In the genomic region with DNA sequence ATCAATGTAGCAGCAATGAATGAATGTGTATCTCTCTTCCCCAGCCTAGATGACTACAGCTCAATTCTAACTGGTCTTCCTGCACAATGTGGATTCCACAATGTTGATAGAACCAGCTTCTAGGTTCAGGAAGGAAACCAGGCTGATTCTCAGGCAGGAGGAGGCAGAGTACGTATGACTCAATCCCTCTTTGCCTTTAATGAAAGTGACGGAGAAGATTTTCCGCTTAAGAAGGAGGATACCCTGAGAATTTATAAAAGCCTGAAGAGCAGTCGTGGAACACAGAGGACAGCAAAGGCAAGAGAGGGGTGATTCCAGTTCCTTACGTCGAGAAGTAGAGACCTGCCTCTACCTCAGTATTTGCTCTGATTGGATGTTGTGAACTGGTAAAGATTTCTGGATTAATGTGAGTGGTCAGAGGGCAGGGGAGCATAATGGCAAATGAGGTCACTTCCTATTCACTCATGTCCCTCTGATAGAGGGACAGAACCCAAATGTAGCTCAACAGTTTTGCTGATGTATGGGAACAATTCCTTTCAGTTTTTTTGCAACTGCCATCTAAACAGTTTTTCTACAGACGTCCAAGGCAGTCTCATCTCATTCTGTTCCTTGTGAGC, we compare ENCODE assay signal across 19 cellular contexts. TPM values are rescaled to one million over a fixed set of nuclear protein-coding genes. Genes with fewer than 3 reads are reported as not detected.
DNase-seq lines count a peak whose midpoint lies in the region; ATAC-seq and TF ChIP-seq lines count a peak whose summit lies in the region.
"Had no signal": no experiment of that assay in that cellular context is flagged by ENCODE, and none has a peak within 500 bp of the region (broad histone marks: within the 10 kb centered on the region; RNA-seq: fewer than 3 reads in every experiment).

No MANE protein-coding gene starts in this region.

- no peak overlapping the region for H2AFZ ChIP-seq in PC-3 (ENCODE audit: low read length)

- H3K9me3 Mint-ChIP-seq in endothelial cell (ENCODE audit: unreplicated experiment) = no peaks in the 10 kb centered on the region
- H3K9me3 Mint-ChIP-seq: T-helper 2 cell treated with Interferon-gamma antibody and Interleukin-4, amounts not matched to agents 5 μg/mL and 100 μg/mL, for 36 hours had no signal

- no peaks in the 10 kb centered on the region for H4K20me1 ChIP-seq in PC-3 (ENCODE audit: low read length)

- peak overlapping the region; percentile 50 for H3K27ac Mint-ChIP-seq in endothelial cell (ENCODE audit: unreplicated experiment)
- H3K27ac Mint-ChIP-seq: B cell; T-helper 2 cell treated with Interferon-gamma antibody and Interleukin-4, amounts not matched to agents 5 μg/mL and 100 μg/mL, for 36 hours had no signal

- no peaks in the 10 kb centered on the region for H3K27me3 Mint-ChIP-seq in endothelial cell (ENCODE audit: unreplicated experiment)

- no peaks in the 10 kb centered on the region for H3K9me2 ChIP-seq in PC-3 (replicated peaks; ENCODE audit: low read length)

- CTCF ChIA-PET in PC-3 (lab: Charles Lee) = no interaction called here

- peaks cover 33% of the 10 kb centered on the region for H3K4me1 ChIP-seq in PC-3 (ENCODE audit: insufficient read depth, low read length)
- H3K4me1 ChIP-seq in mesodermal cell (ENCODE audit: control insufficient read depth, insufficient read depth, low read length, poor library complexity, severe bottlenecking) = peaks cover 3% of the 10 kb centered on the region
- no peaks in the 10 kb centered on the region for H3K4me1 ChIP-seq in left ventricle myocardium inferior
- H3K4me1 ChIP-seq: gastrocnemius medialis, Peyer's patch had no signal

- H3K27ac ChIP-seq in PC-3 (ENCODE audit: low read length) (peak overlapping the region; percentile 18; the same call in 1 of the 2 replicates), mesodermal cell (ENCODE audit: low read depth, low read length, severe bottlenecking) (peak overlapping the region; percentile 46), left ventricle myocardium inferior (replicated peaks) (no peak overlapping the region)
- H3K27ac ChIP-seq: gastrocnemius medialis, ovary, Peyer's patch, SK-N-MC had no signal

- H3K9ac ChIP-seq in PC-3 (ENCODE audit: low read length) = no peak overlapping the region

- peak overlapping the region; percentile 2 for H3K4me3 Mint-ChIP-seq in endothelial cell (ENCODE audit: unreplicated experiment)
- H3K4me3 Mint-ChIP-seq: B cell; T-helper 2 cell treated with Interferon-gamma antibody and Interleukin-4, amounts not matched to agents 5 μg/mL and 100 μg/mL, for 36 hours had no signal

- ATAC-seq in PC-3 (no peak), GM21423 (IDR thresholded peaks at IDR 0.05; ENCODE audit: unreplicated experiment) (no peak)
- ATAC-seq: activated CD4-positive, CD25-positive, alpha-beta regulatory T cell treated with anti-CD3 and anti-CD28 coated beads, Interleukin-2, amount 50 U/mL, for 24 hours; gastrocnemius medialis had no signal

- H3K4me3 ChIP-seq in PC-3 (ENCODE audit: low read length) = no peak overlapping the region
- no peak overlapping the region for H3K4me3 ChIP-seq in mesodermal cell (ENCODE audit: extremely low read depth, insufficient read depth, low read length, poor library complexity, severe bottlenecking)
- H3K4me3 ChIP-seq in left ventricle myocardium inferior = no peak overlapping the region
- H3K4me3 ChIP-seq: gastrocnemius medialis, ovary, Peyer's patch, SK-N-MC had no signal

- DNase-seq in EH (ENCODE audit: low read depth) (peak; percentile 30), PC-3 (no peak), endothelial cell (ENCODE audit: low spot score) (no peak), left ventricle myocardium inferior (no peak), iPS-NIHi7 (ENCODE audit: extremely low spot score) (no peak)
- DNase-seq: gastrocnemius medialis; GF-D8; NCI-H1436 treated with DMSO at 0.1 percent for 48 hours; ovary; Peyer's patch; stimulated activated CD4-positive, alpha-beta T cell treated with anti-CD3 and anti-CD28 coated beads, Interleukin-2, amount 100 ng/mL, for 24 hours had no signal

- POLR2A ChIA-PET in PC-3 (lab: Charles Lee; ENCODE audit: unreplicated experiment) = no interaction called here

- H3K9me3 ChIP-seq in PC-3 (ENCODE audit: low read length) (no peaks in the 10 kb centered on the region), mesodermal cell (ENCODE audit: control insufficient read depth, low read length) (no peaks in the 10 kb centered on the region), left ventricle myocardium inferior (replicated peaks) (no peaks in the 10 kb centered on the region)
- H3K9me3 ChIP-seq: gastrocnemius medialis, ovary, Peyer's patch had no signal

- H3K36me3 ChIP-seq in PC-3 (ENCODE audit: low read depth, low read length) (no peaks in the 10 kb centered on the region), mesodermal cell (ENCODE audit: control insufficient read depth, insufficient read depth, low read length) (no peaks in the 10 kb centered on the region), left ventricle myocardium inferior (no peaks in the 10 kb centered on the region)
- H3K36me3 ChIP-seq: gastrocnemius medialis, ovary, Peyer's patch had no signal

- no peaks in the 10 kb centered on the region for H3F3A ChIP-seq in PC-3 (ENCODE audit: low read length, unreplicated experiment)

- H3K27me3 ChIP-seq in PC-3 (ENCODE audit: low read length) (no peaks in the 10 kb centered on the region), left ventricle myocardium inferior (ENCODE audit: low read depth) (peaks cover 37% of the 10 kb centered on the region)
- H3K27me3 ChIP-seq: ovary, Peyer's patch had no signal

- WGBS in mesodermal cell (ENCODE audit: insufficient coverage in 2 of 2), 2 experiments = 88 to 89% methylated on average over 7 of the region's 7 CpGs

- peaks cover 25% of the 10 kb centered on the region for H3K4me1 Mint-ChIP-seq in endothelial cell (ENCODE audit: unreplicated experiment)
- H3K4me1 Mint-ChIP-seq: B cell had no signal

- intact Hi-C loops in PC-3 (cut with micrococcal nuclease) = no loop called here
- intact Hi-C loops in left ventricle myocardium inferior (cut with micrococcal nuclease) = loop anchor here (10.0 kb wide), 1 partner anchor 116 kb away; a partner anchor contains a TSS

- no peaks in the 10 kb centered on the region for H3K79me2 ChIP-seq in PC-3 (ENCODE audit: low read length)

- no peaks in the 10 kb centered on the region for H3K36me3 Mint-ChIP-seq in endothelial cell (ENCODE audit: low read depth, unreplicated experiment)

- TF ChIP-seq CTCF in PC-3 (conservative IDR thresholded peaks at IDR 0.05; ENCODE audit: low read depth, low read length) = no peak
- no peak for TF ChIP-seq CTCF in endothelial cell (IDR thresholded peaks at IDR 0.05; ENCODE audit: unreplicated experiment)
- no peak for TF ChIP-seq CTCF in left ventricle myocardium inferior (IDR thresholded peaks at IDR 0.05; ENCODE audit: borderline replicate concordance)

- BruUV-seq in PC-3 (replicated peaks; lab: Mats Ljungman, UMichigan) = no TSS peak

- no peak overlapping the region for H3K4me2 ChIP-seq in PC-3 (ENCODE audit: low read length)

RNA-seq across cellular contexts. Expression of a gene that starts 15.0 kb away (rescaled TPM):
- total RNA-seq in PC-3 (2014; rRNA removed) = 0.75 TPM in 1 of 2 replicates, not detected in the other
- total RNA-seq in endothelial cell (ENCODE audit: unreplicated experiment) = 0.33 TPM
- polyA plus RNA-seq in mesodermal cell (2013, experiment 1 of 2) = 0.33 TPM
- not detected for polyA plus RNA-seq in mesodermal cell (2013, experiment 2 of 2)
- 0.38 TPM for total RNA-seq in left ventricle myocardium inferior

RNA-seq across cellular contexts. Expression of a gene that starts 21.1 kb away (rescaled TPM):
- total RNA-seq in PC-3 (2014; rRNA removed) (not detected in 2 replicates), endothelial cell (ENCODE audit: unreplicated experiment) (30.4 TPM), left ventricle myocardium inferior (2.9 TPM)
- polyA plus RNA-seq in mesodermal cell (2013, experiment 1 of 2) = not detected
- not detected for polyA plus RNA-seq in mesodermal cell (2013, experiment 2 of 2)
- total RNA-seq: activated CD8-positive, alpha-beta memory T cell treated with anti-CD3 and anti-CD28 coated beads for 36 hours; B cell; chondrocyte had no signal

RNA-seq across cellular contexts. Expression of a gene that starts 23.1 kb away (rescaled TPM):
- total RNA-seq in PC-3 (2014; rRNA removed) (0.62 and 1.7 TPM in 2 replicates), endothelial cell (ENCODE audit: unreplicated experiment) (25.8 TPM), left ventricle myocardium inferior (1.4 TPM)
- 8.1 TPM for polyA plus RNA-seq in mesodermal cell (2013, experiment 1 of 2)
- 7.1 TPM for polyA plus RNA-seq in mesodermal cell (2013, experiment 2 of 2)

RNA-seq across cellular contexts. Expression of a gene that starts 36.1 kb away (rescaled TPM):
- total RNA-seq in PC-3 (2014; rRNA removed) = 0.12 TPM in 1 of 2 replicates, not detected in the other
- 271 TPM for total RNA-seq in endothelial cell (ENCODE audit: unreplicated experiment)
- polyA plus RNA-seq in mesodermal cell (2013, experiment 1 of 2) = 12.5 TPM
- 8.3 TPM for polyA plus RNA-seq in mesodermal cell (2013, experiment 2 of 2)
- total RNA-seq in left ventricle myocardium inferior = 13.7 TPM
- total RNA-seq: chondrocyte had no signal

RNA-seq across cellular contexts. Expression of a gene that starts 46.5 kb away (rescaled TPM):
- 169 and 195 TPM in 2 replicates for total RNA-seq in PC-3 (2014; rRNA removed)
- 249 TPM for total RNA-seq in endothelial cell (ENCODE audit: unreplicated experiment)
- polyA plus RNA-seq in mesodermal cell (2013, experiment 1 of 2) = 315 TPM
- 270 TPM for polyA plus RNA-seq in mesodermal cell (2013, experiment 2 of 2)
- 174 TPM for total RNA-seq in left ventricle myocardium inferior

Comparison
In these comparisons a context has a peak if more than half of its experiments do, and no peak if none do; other contexts are left out.
1. RNA of a gene that starts 23.1 kb away (total RNA-seq): 25.8 TPM in endothelial cell (single experiment); 1.4 TPM in left ventricle myocardium inferior (single experiment) and 0.62 to 1.7 TPM in PC-3; every median in the first group is over 10 times any median in the second.